Comparison of ENCODE assay signal across 1 cellular context in genomic region chr16:88491560-88492310, GRCh38.
A peak's percentile ranks its signal among the peaks of the same experiment; 100 is the strongest.
TF ChIP-seq lines count a peak whose summit lies in the region.

No MANE protein-coding gene starts in this region.

TF ChIP-seq in K562, 482 proteins besides CTCF, POLR2A, EP300 and RAD21 (continued from another document and continues in another):
- TF ChIP-seq E4F1 (CRISPR knock-in tag; IDR thresholded peaks at IDR 0.05; ENCODE audit: borderline replicate concordance) (no peak), PHF8 (IDR thresholded peaks at IDR 0.05; ENCODE audit: borderline replicate concordance, low read length) (no peak), CTBP1 (IDR thresholded peaks at IDR 0.05; ENCODE audit: borderline replicate concordance) (peak; percentile 100), SIN3A (IDR thresholded peaks at IDR 0.05; ENCODE audit: borderline replicate concordance in 2 of 2, control insufficient read depth in 1 of 2, low read depth in 2 of 2, low read length in 2 of 2) (0 out of 4 replicates have a peak, but pooled peaks of 1 of the 2 experiments have one; percentile 68), LEF1 (IDR thresholded peaks at IDR 0.05) (peak; percentile 84), HSF4 (CRISPR knock-in tag; IDR thresholded peaks at IDR 0.05; ENCODE audit: borderline replicate concordance) (peak; percentile 90; the same call in 1 of the 2 replicates), NCOA2 (IDR thresholded peaks at IDR 0.05; ENCODE audit: partially characterized antibody in 2 of 2) (peak in 1 of 2 experiments; percentile 93), ZZZ3 (IDR thresholded peaks at IDR 0.05) (no peak), ZNF354B (CRISPR knock-in tag; IDR thresholded peaks at IDR 0.05) (peak; percentile 33; the same call in 1 of the 2 replicates), BCL6 (CRISPR knock-in tag; IDR thresholded peaks at IDR 0.05) (peak; percentile 84), TCF15 (CRISPR knock-in tag; IDR thresholded peaks at IDR 0.05) (0 out of 2 replicates have a peak, but pooled peaks have one; percentile 60), ARID2 (IDR thresholded peaks at IDR 0.05) (no peak), CC2D1A (IDR thresholded peaks at IDR 0.05) (peak; percentile 98), SMARCC2 (IDR thresholded peaks at IDR 0.05; ENCODE audit: low read depth) (peak; percentile 96), XRCC4 (IDR thresholded peaks at IDR 0.05; ENCODE audit: extremely low read depth, insufficient read depth, insufficient read length) (no peak), EHMT2 (IDR thresholded peaks at IDR 0.05) (peak; percentile 79), TAL1 (IDR thresholded peaks at IDR 0.05) (peak; percentile 99), PHB2 (IDR thresholded peaks at IDR 0.05; ENCODE audit: low read depth) (peak; percentile 96), ZNF561 (CRISPR knock-in tag; conservative IDR thresholded peaks at IDR 0.05) (no peak), HDAC8 (tag; IDR thresholded peaks at IDR 0.05) (no peak), MYC (IDR thresholded peaks at IDR 0.05; ENCODE audit: low read depth, low read length) (peak; percentile 55), MYC (CRISPR knock-in tag; IDR thresholded peaks at IDR 0.05; ENCODE audit: borderline replicate concordance, low read depth) (no peak), TEAD4 (IDR thresholded peaks at IDR 0.05; ENCODE audit: low read length) (peak; percentile 100), TEAD4 (CRISPR knock-in tag; IDR thresholded peaks at IDR 0.05; ENCODE audit: borderline replicate concordance) (no peak), CAMTA2 (CRISPR knock-in tag; conservative IDR thresholded peaks at IDR 0.05) (no peak), ZNF717 (CRISPR knock-in tag; IDR thresholded peaks at IDR 0.05) (no peak), ARID1B (IDR thresholded peaks at IDR 0.05) (peak; percentile 100), PYGO2 (tag; IDR thresholded peaks at IDR 0.05) (0 out of 2 replicates have a peak, but pooled peaks have one; percentile 55), CREB3L1 (IDR thresholded peaks at IDR 0.05; ENCODE audit: borderline replicate concordance, low read depth) (no peak), ILF3 (IDR thresholded peaks at IDR 0.05; ENCODE audit: borderline replicate concordance) (no peak), NR0B1 (IDR thresholded peaks at IDR 0.05; ENCODE audit: partially characterized antibody) (no peak), HCFC1 (IDR thresholded peaks at IDR 0.05; ENCODE audit: low read depth, low read length) (no peak), SMAD4 (CRISPR knock-in tag; conservative IDR thresholded peaks at IDR 0.05) (peak; percentile 99), CREB3 (tag; conservative IDR thresholded peaks at IDR 0.05; ENCODE audit: low read depth) (peak; percentile 70), SRSF7 (optimal IDR thresholded peaks at IDR 0.05; ENCODE audit: low read depth, low read length) (no peak), DACH1 (IDR thresholded peaks at IDR 0.05; ENCODE audit: partially characterized antibody) (peak; percentile 51), WHSC1 (IDR thresholded peaks at IDR 0.05; ENCODE audit: low read length) (no peak), TGIF2 (CRISPR knock-in tag; IDR thresholded peaks at IDR 0.05) (no peak), MYBL2 (IDR thresholded peaks at IDR 0.05; ENCODE audit: low read depth) (no peak; the same call in 1 of the 2 replicates), MYBL2 (CRISPR knock-in tag; IDR thresholded peaks at IDR 0.05; ENCODE audit: borderline replicate concordance) (no peak), SNAPC5 (CRISPR knock-in tag; IDR thresholded peaks at IDR 0.05) (no peak), ZNF586 (CRISPR knock-in tag; conservative IDR thresholded peaks at IDR 0.05) (no peak), POLR2AphosphoS2 (IDR thresholded peaks at IDR 0.05; ENCODE audit: low read length) (no peak), TEAD2 (tag; IDR thresholded peaks at IDR 0.05) (no peak), MECOM (CRISPR knock-in tag; IDR thresholded peaks at IDR 0.05) (0 out of 2 replicates have a peak, but pooled peaks have one; percentile 84), SUPT5H (IDR thresholded peaks at IDR 0.05) (peak; percentile 39; the same call in 1 of the 2 replicates), NUFIP1 (IDR thresholded peaks at IDR 0.05; ENCODE audit: partially characterized antibody) (no peak), POLR2B (IDR thresholded peaks at IDR 0.05; ENCODE audit: low read depth, partially characterized antibody) (peak; percentile 44), NEUROD1 (IDR thresholded peaks at IDR 0.05; ENCODE audit: borderline replicate concordance, low read depth, low read length, partially characterized antibody) (peak; percentile 91), SRSF9 (IDR thresholded peaks at IDR 0.05; ENCODE audit: borderline replicate concordance, low read depth, low read length) (no peak), AFF4 (CRISPR knock-in tag; IDR thresholded peaks at IDR 0.05) (no peak), DMBX1 (CRISPR knock-in tag; IDR thresholded peaks at IDR 0.05; ENCODE audit: borderline replicate concordance) (peak; percentile 96), ZNF347 (CRISPR knock-in tag; IDR thresholded peaks at IDR 0.05; ENCODE audit: low read depth) (no peak), ADNP (tag; IDR thresholded peaks at IDR 0.05) (no peak), THAP7 (CRISPR knock-in tag; IDR thresholded peaks at IDR 0.05) (no peak), ZNF518B (CRISPR knock-in tag; IDR thresholded peaks at IDR 0.05) (no peak), ATF3 (IDR thresholded peaks at IDR 0.05) (peak; percentile 36; the same call in 1 of the 2 replicates), ATF3 (CRISPR knock-in tag; conservative IDR thresholded peaks at IDR 0.05) (no peak), EWSR1 (IDR thresholded peaks at IDR 0.05; ENCODE audit: borderline replicate concordance, low read depth, partially characterized antibody) (no peak), ZC3H11A (IDR thresholded peaks at IDR 0.05; ENCODE audit: low read depth, low read length) (no peak), SIRT6 (IDR thresholded peaks at IDR 0.05; ENCODE audit: low read depth, low read length) (no peak)
